ENCODE assay signal across 25 cellular contexts in the genomic region with DNA sequence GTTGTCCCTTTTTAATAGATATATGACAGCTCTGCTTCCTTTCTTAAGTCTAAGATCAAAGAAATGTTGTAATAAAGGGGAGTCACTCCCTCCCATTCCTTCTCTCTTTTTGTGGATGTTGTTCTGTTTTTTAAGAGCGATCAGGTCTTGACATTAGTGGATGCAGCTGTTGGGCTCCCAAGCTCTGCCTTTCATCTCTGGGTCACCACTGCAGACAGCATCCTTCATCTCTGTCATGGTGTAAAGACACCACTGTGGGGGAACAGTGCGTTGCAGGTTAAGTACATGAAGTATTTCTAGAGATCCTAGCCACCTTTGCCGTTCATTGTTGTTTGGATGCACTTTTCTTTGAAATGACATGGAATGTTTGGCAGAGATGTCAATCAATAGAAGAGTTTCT. TPM values are rescaled to one million over a fixed set of nuclear protein-coding genes. Genes with fewer than 3 reads are reported as not detected.
DNase-seq lines count a peak whose midpoint lies in the region; ATAC-seq and TF ChIP-seq lines count a peak whose summit lies in the region.
"Had no signal": no experiment of that assay in that cellular context is flagged by ENCODE, and none has a peak within 500 bp of the region (broad histone marks: within the 10 kb centered on the region; RNA-seq: fewer than 3 reads in every experiment).

No MANE protein-coding gene starts in this region.

- H3K4me2 ChIP-seq in mesenchymal stem cell (ENCODE audit: low read length, poor library complexity, severe bottlenecking), result no peak overlapping the region

- H3K27ac ChIP-seq in breast epithelium (peak overlapping the region in 1 of 2 donors; percentile 43), mesenchymal stem cell (ENCODE audit: low read length, poor library complexity, severe bottlenecking) (no peak overlapping the region), uterus (peak overlapping the region; percentile 18 to 32)
- H3K27ac ChIP-seq: upper lobe of right lung had no signal

- H3K79me1 ChIP-seq in mesenchymal stem cell (replicated peaks; ENCODE audit: low read length, poor library complexity, severe bottlenecking), result peaks cover 3% of the 10 kb centered on the region

- no peak overlapping the region for H2AK5ac ChIP-seq in mesenchymal stem cell (ENCODE audit: low read length, severe bottlenecking)

- intact Hi-C loops in MCF 10A (cut with micrococcal nuclease) (no loop called here), breast epithelium (cut with DNase I; ENCODE audit: low total_unique reads) (no loop called here), uterus (cut with DNase I; ENCODE audit: low total_unique reads) (no loop called here)

- no peak overlapping the region for H4K91ac ChIP-seq in mesenchymal stem cell (ENCODE audit: low read length)

- no peak overlapping the region for H3K23ac ChIP-seq in mesenchymal stem cell (ENCODE audit: low read length in 2 of 2)

- no peak overlapping the region for H2BK5ac ChIP-seq in mesenchymal stem cell (ENCODE audit: low read depth, low read length, poor library complexity, severe bottlenecking)

- TF ChIP-seq POLR2A in breast epithelium (IDR thresholded peaks at IDR 0.05) (no peak), uterus (IDR thresholded peaks at IDR 0.05) (no peak)

- H3K9me3 ChIP-seq in breast epithelium (no peaks in the 10 kb centered on the region), mesenchymal stem cell (ENCODE audit: control insufficient read depth, low read length) (no peaks in the 10 kb centered on the region), uterus (no peaks in the 10 kb centered on the region)
- H3K9me3 ChIP-seq: upper lobe of right lung had no signal

- no peak overlapping the region for H2BK120ac ChIP-seq in mesenchymal stem cell (ENCODE audit: low read depth, low read length)

- H3K36me3 ChIP-seq in breast epithelium (no peaks in the 10 kb centered on the region), mesenchymal stem cell (ENCODE audit: control insufficient read depth in 1 of 2, insufficient read depth in 2 of 2, low read depth in 1 of 2, low read length in 2 of 2) (peaks cover 12 to 48% of the 10 kb centered on the region in 2 experiments), uterus (no peaks in the 10 kb centered on the region)

- no peak overlapping the region for H3K18ac ChIP-seq in mesenchymal stem cell (ENCODE audit: low read depth in 1 of 2, low read length in 2 of 2)

- no peak overlapping the region for H3K4ac ChIP-seq in mesenchymal stem cell (ENCODE audit: low read depth in 1 of 2, low read length in 2 of 2)

- no peak overlapping the region for H2BK12ac ChIP-seq in mesenchymal stem cell (ENCODE audit: low read length in 2 of 2)

- peak overlapping the region; percentile 91 for H3K27ac Mint-ChIP-seq in MCF 10A (ENCODE audit: low read depth, unreplicated experiment)
- H3K27ac Mint-ChIP-seq: activated CD4-positive, alpha-beta T cell treated with anti-CD3 and anti-CD28 coated beads, Interleukin-2, amount 10 ng/mL, durations not matched to agents 7 days and 5 days had no signal

- H3K27me3 ChIP-seq in breast epithelium (no peaks in the 10 kb centered on the region), mesenchymal stem cell (ENCODE audit: control insufficient read depth in 1 of 2, insufficient read depth in 1 of 2, low read length in 2 of 2) (no peaks in the 10 kb centered on the region), uterus (no peaks in the 10 kb centered on the region)
- H3K27me3 ChIP-seq: upper lobe of right lung had no signal

- H3K4me1 ChIP-seq in breast epithelium (peaks cover 0 to 7% of the 10 kb centered on the region in 2 donors), mesenchymal stem cell (ENCODE audit: control insufficient read depth, insufficient read depth, low read depth, low read length) (peaks cover 6% of the 10 kb centered on the region), uterus (peaks cover 0 to 6% of the 10 kb centered on the region in 2 donors)

- BruUV-seq in MCF 10A (replicated peaks; lab: Mats Ljungman, UMichigan), result no TSS peak

- peak overlapping the region; percentile 76 for H3K9ac ChIP-seq in mesenchymal stem cell (ENCODE audit: low read length)

- H3K27me3 Mint-ChIP-seq in MCF 10A (ENCODE audit: insufficient read depth, unreplicated experiment), result no peaks in the 10 kb centered on the region
- H3K27me3 Mint-ChIP-seq: activated CD4-positive, alpha-beta T cell treated with anti-CD3 and anti-CD28 coated beads, Interleukin-2, amount 10 ng/mL, durations not matched to agents 7 days and 5 days; T-cell had no signal

- no peak overlapping the region for H3K4me3 ChIP-seq in breast epithelium
- H3K4me3 ChIP-seq in mesenchymal stem cell (ENCODE audit: insufficient read depth in 1 of 2, low read depth in 1 of 2, low read length in 2 of 2), result no peak overlapping the region
- no peak overlapping the region for H3K4me3 ChIP-seq in uterus
- H3K4me3 ChIP-seq: GM12878, upper lobe of right lung had no signal

- DNase-seq in MCF 10A (ENCODE audit: unreplicated experiment) (no peak), breast epithelium (ENCODE audit: low spot score in 2 of 2) (no peak), mesenchymal stem cell (no peak), uterus (no peak), nucleus accumbens (lab: John Stamatoyannopoulos, UW) (no peak)
- DNase-seq in stimulated activated CD4-positive, alpha-beta T cell treated with anti-CD3 and anti-CD28 coated beads, Interleukin-15, amount 100 ng/mL, for 24 hours, result no peak
- DNase-seq: activated CD4-positive, alpha-beta T cell treated with anti-CD3 and anti-CD28 coated beads, Interleukin-2, amount 10 ng/mL, durations not matched to agents 7 days and 5 days; activated effector memory CD4-positive, alpha-beta T cell treated with Interleukin-2 at 50 U/mL for 16 hours; amniotic stem cell; C1 segment of cervical spinal cord; central memory CD4-positive, alpha-beta T cell; DMS 273 treated with DMSO at 0.1 percent for 48 hours; effector CD4-positive, alpha-beta T cell; GF-D8; glutamatergic neuron; left ventricle myocardium superior; NCI-H1092; NCI-H524; Right ventricle myocardium superior; stimulated activated CD4-positive, alpha-beta T cell treated with anti-CD3 and anti-CD28 coated beads, Interleukin-2, amount 100 ng/mL, for 48 hours; T-cell; upper lobe of right lung had no signal

- H3K14ac ChIP-seq in mesenchymal stem cell (ENCODE audit: low read length in 2 of 2), result no peak overlapping the region

- no peak overlapping the region for H2BK15ac ChIP-seq in mesenchymal stem cell (ENCODE audit: low read depth, poor library complexity, severe bottlenecking)

- no peak overlapping the region for H3K4me3 Mint-ChIP-seq in MCF 10A (ENCODE audit: unreplicated experiment)
- H3K4me3 Mint-ChIP-seq: activated CD4-positive, alpha-beta T cell treated with anti-CD3 and anti-CD28 coated beads, Interleukin-2, amount 10 ng/mL, durations not matched to agents 7 days and 5 days had no signal

- H3K4me1 Mint-ChIP-seq in MCF 10A (ENCODE audit: insufficient read depth, unreplicated experiment), result peaks cover 25% of the 10 kb centered on the region

- H4K8ac ChIP-seq in mesenchymal stem cell (ENCODE audit: low read length), result no peak overlapping the region

- H2AFZ ChIP-seq in mesenchymal stem cell (ENCODE audit: low read depth, low read length), result no peak overlapping the region

- POLR2A ChIA-PET in MCF 10A (lab: Yijun Ruan, JAX), result interaction anchor here (0.7 to 1.4 kb wide), 4 partner anchors 11 to 82 kb away, joined by 3 to 11 read pairs (median 3); no protein-coding TSS in a partner anchor

- WGBS in mesenchymal stem cell, result 88% methylated on average over 3 of the region's 3 CpGs

- CTCF ChIA-PET in MCF 10A (lab: Yijun Ruan, JAX), result no interaction called here

- TF ChIP-seq CTCF in MCF 10A (IDR thresholded peaks at IDR 0.05; ENCODE audit: unreplicated experiment) (no peak), breast epithelium (IDR thresholded peaks at IDR 0.05) (no peak), uterus (IDR thresholded peaks at IDR 0.05) (no peak)

- peak; percentile 18 for ATAC-seq in SK-N-SH treated with all-trans-retinoic acid at 6 μM for 48 hours
- no peak for ATAC-seq in HG03196 (IDR thresholded peaks at IDR 0.05; ENCODE audit: unreplicated experiment)
- ATAC-seq: left ventricle myocardium superior, T-cell, upper lobe of right lung had no signal

- peaks cover 50% of the 10 kb centered on the region for H3K36me3 Mint-ChIP-seq in MCF 10A (ENCODE audit: insufficient read depth, unreplicated experiment)

- H3K9me3 Mint-ChIP-seq in MCF 10A (ENCODE audit: unreplicated experiment), result no peaks in the 10 kb centered on the region
- H3K9me3 Mint-ChIP-seq: activated CD4-positive, alpha-beta T cell treated with anti-CD3 and anti-CD28 coated beads, Interleukin-2, amount 10 ng/mL, durations not matched to agents 7 days and 5 days; T-cell had no signal

TF ChIP-seq in SK-N-SH treated with all-trans-retinoic acid at 6 μM for 48 hours, 23 proteins besides CTCF, POLR2A, EP300 and RAD21:
- TF ChIP-seq BACH2 (CRISPR knock-in tag; IDR thresholded peaks at IDR 0.05; ENCODE audit: borderline replicate concordance), result no peak

RNA-seq across cellular contexts. Expression of a gene that starts 17.7 kb away (rescaled TPM):
- 149 TPM in 2 replicates for total RNA-seq in MCF 10A (2022)
- total RNA-seq in breast epithelium, result 100 to 1,000 TPM; 131 to 172 (median 149) TPM
- 183 TPM for polyA plus RNA-seq in mesenchymal stem cell (2013, experiment 1 of 2)
- 178 TPM for polyA plus RNA-seq in mesenchymal stem cell (2013, experiment 2 of 2)
- total RNA-seq in uterus, result 100 to 1,000 TPM in 3 of 4 donors, 10 to 100 TPM in 1; 49.7 to 188 (median 165) TPM
